2 cellular contexts compared by ENCODE assay signal in the genomic region with DNA sequence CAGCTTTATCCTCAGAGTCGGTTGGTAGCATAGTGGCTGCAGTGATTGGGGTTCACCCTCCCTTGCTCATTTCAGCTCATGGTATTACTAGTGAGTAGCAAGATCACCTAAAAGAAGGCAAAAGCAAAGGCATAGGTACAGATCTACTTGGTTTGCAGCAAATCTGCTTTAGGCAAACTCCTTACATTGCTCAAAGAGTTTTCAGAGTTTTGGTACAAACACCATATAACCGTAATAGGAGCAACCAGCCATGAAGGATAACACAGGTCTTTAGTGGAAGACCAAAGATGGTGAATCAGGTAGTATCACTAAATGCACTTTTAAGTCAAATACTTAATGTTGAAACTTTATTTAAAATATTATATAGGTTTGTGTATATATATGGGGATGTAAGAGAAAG.
TF ChIP-seq lines count a peak whose summit lies in the region.

No MANE protein-coding gene starts in this region.

TF ChIP-seq in A549, 52 proteins besides CTCF, POLR2A, EP300 and RAD21 (continued from another document):
- TF ChIP-seq FOSL2 (IDR thresholded peaks at IDR 0.05) (no peak), FOSL2 (CRISPR knock-in tag; IDR thresholded peaks at IDR 0.05) (no peak), SREBF2 (IDR thresholded peaks at IDR 0.05) (no peak), ZSCAN20 (CRISPR knock-in tag; IDR thresholded peaks at IDR 0.05) (no peak), CHD2 (IDR thresholded peaks at IDR 0.05; ENCODE audit: low read length, partially characterized antibody) (no peak), RCOR1 (IDR thresholded peaks at IDR 0.05; ENCODE audit: low read depth, low read length) (no peak), GATA3 (IDR thresholded peaks at IDR 0.05; ENCODE audit: borderline replicate concordance) (no peak), MAZ (IDR thresholded peaks at IDR 0.05; ENCODE audit: borderline replicate concordance, low read depth, low read length) (no peak), EHMT2 (IDR thresholded peaks at IDR 0.05; ENCODE audit: low read depth) (no peak), NFE2L2 (conservative IDR thresholded peaks at IDR 0.05; ENCODE audit: low read length) (no peak), ZFP36 (IDR thresholded peaks at IDR 0.05; ENCODE audit: borderline replicate concordance, partially characterized antibody) (no peak), NPAS2 (CRISPR knock-in tag; IDR thresholded peaks at IDR 0.05; ENCODE audit: borderline replicate concordance) (no peak), HDAC2 (IDR thresholded peaks at IDR 0.05) (no peak)
- TF ChIP-seq, protein P1, sequence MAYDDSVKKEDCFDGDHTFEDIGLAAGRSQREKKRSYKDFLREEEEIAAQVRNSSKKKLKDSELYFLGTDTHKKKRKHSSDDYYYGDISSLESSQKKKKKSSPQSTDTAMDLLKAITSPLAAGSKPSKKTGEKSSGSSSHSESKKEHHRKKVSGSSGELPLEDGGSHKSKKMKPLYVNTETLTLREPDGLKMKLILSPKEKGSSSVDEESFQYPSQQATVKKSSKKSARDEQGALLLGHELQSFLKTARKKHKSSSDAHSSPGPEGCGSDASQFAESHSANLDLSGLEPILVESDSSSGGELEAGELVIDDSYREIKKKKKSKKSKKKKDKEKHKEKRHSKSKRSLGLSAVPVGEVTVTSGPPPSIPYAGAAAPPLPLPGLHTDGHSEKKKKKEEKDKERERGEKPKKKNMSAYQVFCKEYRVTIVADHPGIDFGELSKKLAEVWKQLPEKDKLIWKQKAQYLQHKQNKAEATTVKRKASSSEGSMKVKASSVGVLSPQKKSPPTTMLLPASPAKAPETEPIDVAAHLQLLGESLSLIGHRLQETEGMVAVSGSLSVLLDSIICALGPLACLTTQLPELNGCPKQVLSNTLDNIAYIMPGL (CRISPR knock-in tag; IDR thresholded peaks at IDR 0.05; ENCODE audit: borderline replicate concordance), result no peak
- TF ChIP-seq, protein P2, sequence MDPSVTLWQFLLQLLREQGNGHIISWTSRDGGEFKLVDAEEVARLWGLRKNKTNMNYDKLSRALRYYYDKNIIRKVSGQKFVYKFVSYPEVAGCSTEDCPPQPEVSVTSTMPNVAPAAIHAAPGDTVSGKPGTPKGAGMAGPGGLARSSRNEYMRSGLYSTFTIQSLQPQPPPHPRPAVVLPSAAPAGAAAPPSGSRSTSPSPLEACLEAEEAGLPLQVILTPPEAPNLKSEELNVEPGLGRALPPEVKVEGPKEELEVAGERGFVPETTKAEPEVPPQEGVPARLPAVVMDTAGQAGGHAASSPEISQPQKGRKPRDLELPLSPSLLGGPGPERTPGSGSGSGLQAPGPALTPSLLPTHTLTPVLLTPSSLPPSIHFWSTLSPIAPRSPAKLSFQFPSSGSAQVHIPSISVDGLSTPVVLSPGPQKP (IDR thresholded peaks at IDR 0.05; ENCODE audit: low read depth, low read length), result no peak

TF ChIP-seq in HCT116, 20 proteins besides CTCF, POLR2A, EP300 and RAD21 (continued from another document):
- TF ChIP-seq YY1 (IDR thresholded peaks at IDR 0.05; ENCODE audit: extremely low read depth, insufficient replicate concordance, low read depth, low read length) (no peak), POLR2AphosphoS5 (IDR thresholded peaks at IDR 0.05; ENCODE audit: low read depth, low read length) (no peak), CBX3 (IDR thresholded peaks at IDR 0.05; ENCODE audit: low read depth) (no peak), ZFX (IDR thresholded peaks at IDR 0.05) (no peak), EGR1 (IDR thresholded peaks at IDR 0.05; ENCODE audit: low read depth) (no peak)
- TF ChIP-seq, protein P3, sequence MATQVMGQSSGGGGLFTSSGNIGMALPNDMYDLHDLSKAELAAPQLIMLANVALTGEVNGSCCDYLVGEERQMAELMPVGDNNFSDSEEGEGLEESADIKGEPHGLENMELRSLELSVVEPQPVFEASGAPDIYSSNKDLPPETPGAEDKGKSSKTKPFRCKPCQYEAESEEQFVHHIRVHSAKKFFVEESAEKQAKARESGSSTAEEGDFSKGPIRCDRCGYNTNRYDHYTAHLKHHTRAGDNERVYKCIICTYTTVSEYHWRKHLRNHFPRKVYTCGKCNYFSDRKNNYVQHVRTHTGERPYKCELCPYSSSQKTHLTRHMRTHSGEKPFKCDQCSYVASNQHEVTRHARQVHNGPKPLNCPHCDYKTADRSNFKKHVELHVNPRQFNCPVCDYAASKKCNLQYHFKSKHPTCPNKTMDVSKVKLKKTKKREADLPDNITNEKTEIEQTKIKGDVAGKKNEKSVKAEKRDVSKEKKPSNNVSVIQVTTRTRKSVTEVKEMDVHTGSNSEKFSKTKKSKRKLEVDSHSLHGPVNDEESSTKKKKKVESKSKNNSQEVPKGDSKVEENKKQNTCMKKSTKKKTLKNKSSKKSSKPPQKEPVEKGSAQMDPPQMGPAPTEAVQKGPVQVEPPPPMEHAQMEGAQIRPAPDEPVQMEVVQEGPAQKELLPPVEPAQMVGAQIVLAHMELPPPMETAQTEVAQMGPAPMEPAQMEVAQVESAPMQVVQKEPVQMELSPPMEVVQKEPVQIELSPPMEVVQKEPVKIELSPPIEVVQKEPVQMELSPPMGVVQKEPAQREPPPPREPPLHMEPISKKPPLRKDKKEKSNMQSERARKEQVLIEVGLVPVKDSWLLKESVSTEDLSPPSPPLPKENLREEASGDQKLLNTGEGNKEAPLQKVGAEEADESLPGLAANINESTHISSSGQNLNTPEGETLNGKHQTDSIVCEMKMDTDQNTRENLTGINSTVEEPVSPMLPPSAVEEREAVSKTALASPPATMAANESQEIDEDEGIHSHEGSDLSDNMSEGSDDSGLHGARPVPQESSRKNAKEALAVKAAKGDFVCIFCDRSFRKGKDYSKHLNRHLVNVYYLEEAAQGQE (IDR thresholded peaks at IDR 0.05; ENCODE audit: low read depth), result no peak
- TF ChIP-seq, protein P4, sequence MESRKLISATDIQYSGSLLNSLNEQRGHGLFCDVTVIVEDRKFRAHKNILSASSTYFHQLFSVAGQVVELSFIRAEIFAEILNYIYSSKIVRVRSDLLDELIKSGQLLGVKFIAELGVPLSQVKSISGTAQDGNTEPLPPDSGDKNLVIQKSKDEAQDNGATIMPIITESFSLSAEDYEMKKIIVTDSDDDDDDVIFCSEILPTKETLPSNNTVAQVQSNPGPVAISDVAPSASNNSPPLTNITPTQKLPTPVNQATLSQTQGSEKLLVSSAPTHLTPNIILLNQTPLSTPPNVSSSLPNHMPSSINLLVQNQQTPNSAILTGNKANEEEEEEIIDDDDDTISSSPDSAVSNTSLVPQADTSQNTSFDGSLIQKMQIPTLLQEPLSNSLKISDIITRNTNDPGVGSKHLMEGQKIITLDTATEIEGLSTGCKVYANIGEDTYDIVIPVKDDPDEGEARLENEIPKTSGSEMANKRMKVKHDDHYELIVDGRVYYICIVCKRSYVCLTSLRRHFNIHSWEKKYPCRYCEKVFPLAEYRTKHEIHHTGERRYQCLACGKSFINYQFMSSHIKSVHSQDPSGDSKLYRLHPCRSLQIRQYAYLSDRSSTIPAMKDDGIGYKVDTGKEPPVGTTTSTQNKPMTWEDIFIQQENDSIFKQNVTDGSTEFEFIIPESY (IDR thresholded peaks at IDR 0.05; ENCODE audit: extremely low read depth, insufficient replicate concordance, low read length), result no peak
